ENCODE assay signal across 20 cellular contexts in the genomic region with DNA sequence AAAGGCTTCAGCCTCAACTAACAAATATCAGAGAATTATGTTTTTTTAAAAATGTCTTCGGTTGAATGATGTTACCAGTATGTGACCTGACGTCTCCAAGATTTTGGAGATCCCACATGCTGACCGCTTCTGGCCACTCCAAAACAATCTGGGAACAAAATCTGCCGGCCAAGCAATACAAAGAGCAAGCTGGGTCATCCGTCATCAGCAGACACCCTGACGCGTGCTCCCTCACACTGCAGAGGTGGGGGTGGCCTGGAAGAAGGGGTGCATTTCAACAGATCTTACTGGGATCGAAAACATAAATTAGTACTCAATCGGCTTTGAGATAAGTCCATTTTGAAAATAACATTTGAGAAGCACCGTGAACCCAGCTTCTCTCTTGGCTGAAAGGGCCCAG. TPM values are rescaled to one million over a fixed set of nuclear protein-coding genes. Genes with fewer than 3 reads are reported as not detected.
A peak's percentile ranks its signal among the peaks of the same experiment; 100 is the strongest.
DNase-seq lines count a peak whose midpoint lies in the region; ATAC-seq, FAIRE-seq and TF ChIP-seq lines count a peak whose summit lies in the region.
"Had no signal": no experiment of that assay in that cellular context is flagged by ENCODE, and none has a peak within 500 bp of the region (broad histone marks: within the 10 kb centered on the region; RNA-seq: fewer than 3 reads in every experiment).

No MANE protein-coding gene starts in this region.

- H3K4me3 Mint-ChIP-seq in nephron (peak overlapping the region in 1 of 3 experiments; percentile 35), natural killer cell (no peak overlapping the region), Caco-2 (ENCODE audit: unreplicated experiment) (no peak overlapping the region)
- H3K4me3 Mint-ChIP-seq: CD4-positive, CD25-positive, alpha-beta regulatory T cell; CD8-positive, alpha-beta memory T cell; H9 had no signal

- POLR2A ChIA-PET in K562 (lab: Yijun Ruan, JAX) (interaction anchor here (0.6 kb wide), 1 partner anchor 1286 kb away, joined by 3 read pairs; no protein-coding TSS in a partner anchor), Caco-2 (lab: Charles Lee) (no interaction called here)

- CTCF ChIA-PET in K562 (lab: Yijun Ruan, JAX; ENCODE audit: low intra/inter-chr PET ratio) (no interaction called here), Caco-2 (lab: Charles Lee) (interaction anchor here (1.5 kb wide), 1 partner anchor 146 kb away, joined by 5 read pairs; no protein-coding TSS in a partner anchor)

- in situ Hi-C loops in K562 (cut with MboI) = loop anchor here (10.0 kb wide), 1 partner anchor 145 kb away; no protein-coding TSS in a partner anchor

- no TSS peak for BruUV-seq in K562 (replicated peaks; lab: Mats Ljungman, UMichigan)
- no TSS peak for BruUV-seq in Caco-2 (replicated peaks; lab: Mats Ljungman, UMichigan)

- 49% methylated on average over 10 of the region's 10 CpGs for WGBS in K562 (ENCODE audit: insufficient coverage, low coverage, missing lambda C conversion rate)

- TF ChIP-seq POLR2A in K562 (conservative IDR thresholded peaks at IDR 0.05) = no peak

- no peak overlapping the region for H3K4me3 ChIP-seq in K562
- H3K4me3 ChIP-seq in Caco-2 (ENCODE audit: low read depth, low read length) = no peak overlapping the region

- no peak for TF ChIP-seq RAD21 in K562 (CRISPR knock-in tag; conservative IDR thresholded peaks at IDR 0.05 in 1 of 2, IDR thresholded peaks at IDR 0.05 in 1 of 2)

- DNase-seq in K562 (ENCODE audit: extremely low read depth in 1 of 4, low spot score in 3 of 4) (no peak), sciatic nerve (ENCODE audit: low spot score) (no peak), UCSD-AML1 (lab: John Stamatoyannopoulos, UW; ENCODE audit: unreplicated experiment) (no peak), natural killer cell (no peak), Caco-2 (no peak)
- DNase-seq: ACHN; BE2C; C1 segment of cervical spinal cord; CD4-positive, CD25-positive, alpha-beta regulatory T cell; CD8-positive, alpha-beta memory T cell; DMS153; DMS79; GDM1; H9 had no signal

- no peak overlapping the region; a peak in 1 of 4 replicates for H3K9ac ChIP-seq in K562 (ENCODE audit: insufficient read depth in 1 of 2, low read depth in 2 of 2, low read length in 2 of 2)

- TF ChIP-seq CTCF in K562 (IDR thresholded peaks at IDR 0.05 in 2 of 3, conservative IDR thresholded peaks at IDR 0.05 in 1 of 3; ENCODE audit: insufficient read depth in 2 of 3, low read depth in 1 of 3, low read length in 3 of 3) (no peak), nephron (IDR thresholded peaks at IDR 0.05; ENCODE audit: unreplicated experiment in 3 of 3) (no peak), natural killer cell (IDR thresholded peaks at IDR 0.05) (no peak), Caco-2 (IDR thresholded peaks at IDR 0.05; ENCODE audit: insufficient read depth in 1 of 2, low read depth in 1 of 2, low read length in 1 of 2, severe bottlenecking in 1 of 2, unreplicated experiment in 1 of 2) (no peak)

- H3K4me1 Mint-ChIP-seq in nephron = peaks cover 53% of the 10 kb centered on the region
- H3K4me1 Mint-ChIP-seq in natural killer cell = no peaks in the 10 kb centered on the region
- peaks cover 6% of the 10 kb centered on the region for H3K4me1 Mint-ChIP-seq in Caco-2 (ENCODE audit: low read depth, unreplicated experiment)
- H3K4me1 Mint-ChIP-seq: CD4-positive, CD25-positive, alpha-beta regulatory T cell; CD8-positive, alpha-beta memory T cell had no signal

- H3K27me3 Mint-ChIP-seq in nephron (ENCODE audit: low read depth) = peaks cover 27% of the 10 kb centered on the region
- H3K27me3 Mint-ChIP-seq in natural killer cell (ENCODE audit: low read depth in 2 of 2) = peaks cover 24 to 39% of the 10 kb centered on the region in 2 donors
- H3K27me3 Mint-ChIP-seq in Caco-2 (ENCODE audit: insufficient read depth, unreplicated experiment) = no peaks in the 10 kb centered on the region

- H3K36me3 ChIP-seq in K562 (ENCODE audit: control insufficient read depth, insufficient read depth, low read length) (no peaks in the 10 kb centered on the region), Caco-2 (ENCODE audit: control insufficient read depth, insufficient read depth, low read length) (no peaks in the 10 kb centered on the region)
- H3K36me3 ChIP-seq: BE2C had no signal

- no peak overlapping the region for H2AFZ ChIP-seq in K562 (ENCODE audit: low read depth, low read length)

- no peak for FAIRE-seq in K562 (lab: Jason Lieb, UNC)
- FAIRE-seq: A204.1, GM12892, GM18507, H1 had no signal

- no peaks in the 10 kb centered on the region for H3K9me3 ChIP-seq in K562 (replicated peaks; ENCODE audit: control insufficient read depth, insufficient read depth, low read depth, low read length)
- H3K9me3 ChIP-seq in Caco-2 = no peaks in the 10 kb centered on the region
- H3K9me3 ChIP-seq: BE2C had no signal

- H4K20me1 ChIP-seq in K562 (replicated peaks; ENCODE audit: control insufficient read depth, insufficient read depth, low read length) = no peaks in the 10 kb centered on the region

- peak overlapping the region; percentile 88 to 96 (median 92) for H3K27ac Mint-ChIP-seq in nephron
- H3K27ac Mint-ChIP-seq in natural killer cell = no peak overlapping the region
- H3K27ac Mint-ChIP-seq in Caco-2 (ENCODE audit: unreplicated experiment) = no peak overlapping the region
- H3K27ac Mint-ChIP-seq: CD4-positive, CD25-positive, alpha-beta regulatory T cell; CD8-positive, alpha-beta memory T cell; H9 had no signal

- H3K27me3 ChIP-seq in K562 (ENCODE audit: control insufficient read depth in 2 of 2, insufficient read depth in 2 of 2, low read length in 2 of 2) (no peaks in the 10 kb centered on the region), Caco-2 (replicated peaks; ENCODE audit: control insufficient read depth, insufficient read depth, low read length) (no peaks in the 10 kb centered on the region)
- H3K27me3 ChIP-seq: BE2C had no signal

- H3K9me3 Mint-ChIP-seq in nephron (no peaks in the 10 kb centered on the region), natural killer cell (no peaks in the 10 kb centered on the region), Caco-2 (ENCODE audit: unreplicated experiment) (no peaks in the 10 kb centered on the region)
- H3K9me3 Mint-ChIP-seq: CD4-positive, CD25-positive, alpha-beta regulatory T cell; CD8-positive, alpha-beta memory T cell had no signal

- intact Hi-C loops in K562 (cut with micrococcal nuclease) = loop anchor here (2.0 to 5.0 kb wide), 2 partner anchors 87 to 148 kb away; no protein-coding TSS in a partner anchor
- intact Hi-C loops in sciatic nerve (cut with DNase I) = no loop called here
- intact Hi-C loops in natural killer cell (cut with micrococcal nuclease) = no loop called here
- intact Hi-C loops in Caco-2 (cut with micrococcal nuclease; ENCODE audit: unreplicated experiment) = loop anchor here (5.0 kb wide), 1 partner anchor 33 kb away; no protein-coding TSS in a partner anchor

- H3K27ac ChIP-seq in K562 (ENCODE audit: extremely low read depth, low read depth, low read length) = no peak overlapping the region

- H3K79me2 ChIP-seq in K562 (ENCODE audit: control insufficient read depth, insufficient read depth, low read length) = no peaks in the 10 kb centered on the region

- no peak for TF ChIP-seq EP300 in K562 (IDR thresholded peaks at IDR 0.05; ENCODE audit: low read length)

- ATAC-seq in K562 (no peak), sciatic nerve (peak; percentile 49), natural killer cell (no peak), GM21825 (IDR thresholded peaks at IDR 0.05; ENCODE audit: unreplicated experiment) (no peak)

- no peak overlapping the region for H3K4me2 ChIP-seq in K562 (ENCODE audit: insufficient read depth, low read length)

- H3K9me1 ChIP-seq in K562 (ENCODE audit: control insufficient read depth, insufficient read depth, low read length) = no peaks in the 10 kb centered on the region

- H3K4me1 ChIP-seq in K562 (replicated peaks in 1 of 2; ENCODE audit: control insufficient read depth in 2 of 2, insufficient read depth in 2 of 2, low read length in 2 of 2) (peaks cover 2 to 18% of the 10 kb centered on the region in 2 experiments), Caco-2 (peaks cover 7% of the 10 kb centered on the region; the same call in 1 of the 2 replicates)

- H3K36me3 Mint-ChIP-seq in nephron (ENCODE audit: low read depth) (no peaks in the 10 kb centered on the region), natural killer cell (no peaks in the 10 kb centered on the region), Caco-2 (ENCODE audit: insufficient read depth, unreplicated experiment) (no peaks in the 10 kb centered on the region)
- H3K36me3 Mint-ChIP-seq: CD4-positive, CD25-positive, alpha-beta regulatory T cell; CD8-positive, alpha-beta memory T cell had no signal

TF ChIP-seq in K562, 482 proteins besides CTCF, POLR2A, EP300 and RAD21 (continues in another document):
- TF ChIP-seq NR2C1 (IDR thresholded peaks at IDR 0.05) (no peak), NR2C1 (tag; IDR thresholded peaks at IDR 0.05) (no peak), JUND (IDR thresholded peaks at IDR 0.05; ENCODE audit: borderline replicate concordance, low read depth, low read length) (no peak), JUND (tag; IDR thresholded peaks at IDR 0.05; ENCODE audit: borderline replicate concordance, low read depth, low read length) (no peak)

RNA-seq across cellular contexts. Expression of a gene that starts 33.6 kb away (rescaled TPM):
- 7.6 and 9.1 TPM in 2 replicates for total RNA-seq in K562 (2011; cell fraction: chromatin; rRNA removed; ENCODE audit: low replicate concordance)
- total RNA-seq in K562 (2011; cell fraction: nucleolus; rRNA removed) = 13.3 and 13.7 TPM in 2 replicates
- total RNA-seq in K562 (2011; cell fraction: nucleoplasm; rRNA removed) = 10.1 and 12.0 TPM in 2 replicates
- total RNA-seq in K562 (2014; rRNA removed) = 37.0 and 46.8 TPM in 2 replicates
- 17.7 and 17.8 TPM in 2 replicates for total RNA-seq in K562 (2014; rRNA removed; fragmentation: Illumina TruSeq; extraction: Trizol)
- 24.0 and 24.9 TPM in 2 replicates for total RNA-seq in K562 (2015; rRNA removed; fragmentation: Illumina TruSeq; extraction: Trizol)
- 30.5 and 39.1 TPM in 2 replicates for total RNA-seq in K562 (2021)
- polyA plus RNA-seq in K562 (2011; rRNA removed) = 4.8 and 9.0 TPM in 2 replicates
- polyA plus RNA-seq in K562 (2011; cell fraction: cytosol; rRNA removed) = 4.5 and 21.4 TPM in 2 replicates
- 7.4 and 25.5 TPM in 2 replicates for polyA plus RNA-seq in K562 (2011; cell fraction: nucleus; rRNA removed)
- polyA plus RNA-seq in K562 (2012) = 45.6 and 82.2 TPM in 2 replicates
- polyA plus RNA-seq in K562 (2014; fragmentation: Illumina TruSeq; extraction: Trizol) = 16.7 and 19.3 TPM in 2 replicates
- 1 to 10 TPM; 3.4 to 6.3 TPM for polyA plus RNA-seq in K562 (2014; fragmentation: Nextera tagmentation; extraction: Ambion mirVana)
- 23.1 and 32.2 TPM in 2 replicates for polyA plus RNA-seq in K562 (2014; rRNA removed)
- 2.8 and 7.0 TPM in 2 replicates for polyA minus RNA-seq in K562 (2011; rRNA and poly(A)+ RNA removed)
- 7.7 and 23.0 TPM in 2 replicates for polyA minus RNA-seq in K562 (2011; cell fraction: cytosol; rRNA and poly(A)+ RNA removed)
- 12.7 and 22.8 TPM in 2 replicates for polyA minus RNA-seq in K562 (2011; cell fraction: nucleus; rRNA and poly(A)+ RNA removed)
- 87.1 TPM for total RNA-seq in sciatic nerve
- 1 to 10 TPM; 1.5 to 4.4 (median 2.2) TPM for total RNA-seq in natural killer cell
- 123 and 128 TPM in 2 replicates for total RNA-seq in Caco-2 (2022)
- total RNA-seq: CD8-positive, alpha-beta memory T cell had no signal
- polyA plus RNA-seq: CD8-positive, alpha-beta memory T cell had no signal

Comparison
In these comparisons a context has a peak if more than half of its experiments do, and no peak if none do; other contexts are left out.
1. H3K27ac Mint-ChIP-seq: peak in nephron (3 of 3); none in natural killer cell (0 of 2) and Caco-2 (single experiment).
2. intact Hi-C loops: an anchor here in K562 (2.0 to 5.0 kb wide) and Caco-2 (5.0 kb wide); none called in sciatic nerve and natural killer cell.